In genomic region chr19:18278521-18279265, GRCh38 we compare ENCODE assay signal across 6 cellular contexts. TPM values are rescaled to one million over a fixed set of nuclear protein-coding genes. Genes with fewer than 3 reads are reported as not detected.
DNase-seq lines count a peak whose midpoint lies in the region; ATAC-seq and TF ChIP-seq lines count a peak whose summit lies in the region.

No MANE protein-coding gene starts in this region.

- H3K27me3 ChIP-seq in ACC112 (ENCODE audit: insufficient read depth, low read length) (no peaks in the 10 kb centered on the region), PC-3 (ENCODE audit: low read length) (no peaks in the 10 kb centered on the region), gastrocnemius medialis (no peaks in the 10 kb centered on the region)

- H3K79me2 ChIP-seq in ACC112 (ENCODE audit: control insufficient read depth, insufficient read depth, low read length, unreplicated experiment) (peaks cover 24% of the 10 kb centered on the region), PC-3 (ENCODE audit: low read length) (peaks cover 29% of the 10 kb centered on the region)

- peak; percentile 63 for TF ChIP-seq CTCF in PC-3 (conservative IDR thresholded peaks at IDR 0.05; ENCODE audit: low read depth, low read length)
- TF ChIP-seq CTCF in gastrocnemius medialis (IDR thresholded peaks at IDR 0.05 in 4 of 5, conservative IDR thresholded peaks at IDR 0.05 in 1 of 5): peak in 1 of 5 experiments; percentile 10

- H3F3A ChIP-seq in PC-3 (ENCODE audit: low read length, unreplicated experiment): no peaks in the 10 kb centered on the region

- DNase-seq in PC-3 (no peak), gastrocnemius medialis (no peak), DMS79 (lab: John Stamatoyannopoulos, UW) (no peak), sciatic nerve (ENCODE audit: low spot score) (no peak)
- peak; percentile 52 for DNase-seq in effector CD4-positive, alpha-beta T cell

- no peak for TF ChIP-seq POLR2A in gastrocnemius medialis (IDR thresholded peaks at IDR 0.05)

- H3K9me3 ChIP-seq in PC-3 (ENCODE audit: low read length): no peaks in the 10 kb centered on the region
- no peaks in the 10 kb centered on the region for H3K9me3 ChIP-seq in gastrocnemius medialis

- H3K36me3 ChIP-seq in ACC112 (ENCODE audit: insufficient read depth, low read length) (peaks cover 5% of the 10 kb centered on the region; the same call in 1 of the 2 replicates), PC-3 (ENCODE audit: low read depth, low read length) (no peaks in the 10 kb centered on the region), gastrocnemius medialis (peaks cover 0 to 4% of the 10 kb centered on the region in 2 donors)

- POLR2A ChIA-PET in PC-3 (lab: Charles Lee; ENCODE audit: unreplicated experiment): interaction anchor here (1.0 to 3.8 kb wide), 2 partner anchors 44 to 50 kb away, joined by 9 to 47 read pairs; partner anchors contain the start of gene LSM4

- peak overlapping the region; percentile 79; the same call in 1 of the 2 replicates for H3K9ac ChIP-seq in PC-3 (ENCODE audit: low read length)

- peak overlapping the region; percentile 99 for H3K4me3 ChIP-seq in ACC112 (ENCODE audit: low read depth, low read length)
- H3K4me3 ChIP-seq in PC-3 (ENCODE audit: low read length): peak overlapping the region; percentile 82
- H3K4me3 ChIP-seq in gastrocnemius medialis: peak overlapping the region; percentile 78 to 98 (median 88)

- ATAC-seq in PC-3 (no peak), gastrocnemius medialis (no peak), sciatic nerve (no peak)

- no peaks in the 10 kb centered on the region for H3K9me2 ChIP-seq in PC-3 (replicated peaks; ENCODE audit: low read length)

- BruUV-seq in PC-3 (replicated peaks; lab: Mats Ljungman, UMichigan): no TSS peak

- intact Hi-C loops in PC-3 (cut with micrococcal nuclease): loop anchor here (1.0 to 10.0 kb wide), 3 partner anchors 45 to 136 kb away; partner anchors contain the start of genes LSM4 and SSBP4
- intact Hi-C loops in gastrocnemius medialis (cut with DNase I; ENCODE audit: low total_unique reads): loop anchor here (1.0 to 5.0 kb wide), 5 partner anchors 26 to 244 kb away; partner anchors contain the start of genes ELL and LSM4
- intact Hi-C loops in sciatic nerve (cut with DNase I): loop anchor here (5.0 kb wide), 1 partner anchor 44 kb away; the partner anchor contains the start of gene LSM4

- peak overlapping the region; percentile 83 for H3K4me2 ChIP-seq in PC-3 (ENCODE audit: low read length)

- H3K4me1 ChIP-seq in ACC112 (ENCODE audit: control insufficient read depth, insufficient read depth, low read length, unreplicated experiment): peaks cover 35% of the 10 kb centered on the region
- H3K4me1 ChIP-seq in PC-3 (ENCODE audit: insufficient read depth, low read length): peaks cover 33% of the 10 kb centered on the region
- H3K4me1 ChIP-seq in gastrocnemius medialis: peaks cover 43 to 64% of the 10 kb centered on the region in 2 donors

- in situ Hi-C loops in gastrocnemius medialis (cut with MboI; ENCODE audit: low sequenced_read_pairs in 4 of 4): loop anchor here (5.0 kb wide), 2 partner anchors 44 to 49 kb away; partner anchors contain the start of gene LSM4 (in 2 of the 4)

- peak overlapping the region; percentile 96 for H3K27ac ChIP-seq in ACC112 (ENCODE audit: low read depth, low read length)
- H3K27ac ChIP-seq in PC-3 (ENCODE audit: low read length): no peak overlapping the region
- peak overlapping the region; percentile 98 to 100 (median 99) for H3K27ac ChIP-seq in gastrocnemius medialis

- H2AFZ ChIP-seq in ACC112 (ENCODE audit: low read length, unreplicated experiment) (no peak overlapping the region), PC-3 (ENCODE audit: low read length) (no peak overlapping the region)

- CTCF ChIA-PET in PC-3 (lab: Charles Lee): interaction anchor here (0.5 to 1.6 kb wide), 8 partner anchors 11 to 107 kb away, joined by 3 to 64 read pairs (median 5); partner anchors contain the start of gene GDF15

- H4K20me1 ChIP-seq in PC-3 (ENCODE audit: low read length): peaks cover 13% of the 10 kb centered on the region

RNA-seq across cellular contexts. Expression of gene JUND, which starts 2.7 kb away (rescaled TPM):
- 151 and 157 TPM in 2 replicates for total RNA-seq in PC-3 (2014; rRNA removed)
- total RNA-seq in gastrocnemius medialis: 100 to 1,000 TPM in 3 of 4 donors, 10 to 100 TPM in 1; 67.2 to 258 (median 221) TPM
- 298 TPM for total RNA-seq in sciatic nerve

RNA-seq across cellular contexts. Expression of gene IQCN, which starts 4.4 kb away (rescaled TPM):
- total RNA-seq in PC-3 (2014; rRNA removed) (0.33 and 0.69 TPM in 2 replicates), gastrocnemius medialis (under 1 TPM; 0.20 to 0.61 (median 0.39) TPM), sciatic nerve (12.7 TPM)

RNA-seq across cellular contexts. Expression of gene LSM4, which starts 44.2 kb away (rescaled TPM):
- 713 and 856 TPM in 2 replicates for total RNA-seq in PC-3 (2014; rRNA removed)
- total RNA-seq in gastrocnemius medialis: 100 to 1,000 TPM; 122 to 294 (median 193) TPM
- total RNA-seq in sciatic nerve: 45.7 TPM

RNA-seq across cellular contexts. Expression of gene PDE4C, which starts 52.5 kb away (rescaled TPM):
- total RNA-seq in PC-3 (2014; rRNA removed) (1.8 TPM in 1 of 2 replicates, not detected in the other), gastrocnemius medialis (1 to 10 TPM in 1 of 4 donors, under 1 TPM in 2, not detected in 1; 0.65 to 2.6 (median 0.76) TPM), sciatic nerve (2.1 TPM)
